ENCODE assay signal across 26 cellular contexts in genomic region chr17:79978545-79978852, GRCh38. TPM values are rescaled to one million over a fixed set of nuclear protein-coding genes. Genes with fewer than 3 reads are reported as not detected.
DNase-seq lines count a peak whose midpoint lies in the region; ATAC-seq and TF ChIP-seq lines count a peak whose summit lies in the region.
"Had no signal": no experiment of that assay in that cellular context is flagged by ENCODE, and none has a peak within 500 bp of the region (broad histone marks: within the 10 kb centered on the region; RNA-seq: fewer than 3 reads in every experiment).

No MANE protein-coding gene starts in this region.

- peak; percentile 58 for ATAC-seq in omental fat pad (ENCODE audit: low FRiP score)
- ATAC-seq: gastrocnemius medialis; HepG2; right lobe of liver; Right ventricle myocardium inferior; stimulated activated effector memory CD8-positive, alpha-beta T cell treated with anti-CD3 and anti-CD28 coated beads, Interleukin-12 subunit alpha, Interleukin-12 subunit beta, amount 100 ng/mL, for 72 hours had no signal

- DNase-seq in amniotic epithelial cell (ENCODE audit: low read depth): peak; percentile 49
- peak; percentile 38 for DNase-seq in fibroblast of mammary gland (ENCODE audit: low read depth)
- no peak for DNase-seq in omental fat pad (ENCODE audit: low spot score)
- no peak for DNase-seq in vagina (ENCODE audit: extremely low spot score in 2 of 2)
- no peak for DNase-seq in NCI-H187 treated with DMSO at 0.1 percent for 48 hours (lab: John Stamatoyannopoulos, UW)
- no peak for DNase-seq in SW 1271 (lab: John Stamatoyannopoulos, UW)
- DNase-seq in stimulated activated CD4-positive, alpha-beta T cell treated with anti-CD3 and anti-CD28 coated beads, Interleukin-1b, Interleukin-23, amount 100 ng/mL, for 48 hours: no peak
- DNase-seq: activated CD4-positive, alpha-beta memory T cell treated with anti-CD3 and anti-CD28 coated beads, Interleukin-2, amount 10 ng/mL, durations not matched to agents 7 days and 5 days; activated CD8-positive, alpha-beta memory T cell treated with anti-CD3 and anti-CD28 coated beads, Interleukin-2, amount 50 U/mL, for 4 hours; activated naive CD4-positive, alpha-beta T cell treated with anti-CD3 and anti-CD28 coated beads, Interleukin-2, amount 50 U/mL, for 16 hours; effector CD8-positive, alpha-beta T cell; erythroblast; gastrocnemius medialis; GDM1; NCI-H2081; NCI-H2227 treated with DMSO at 0.1 percent for 48 hours; NCI-H526 treated with DMSO at 0.1 percent for 48 hours; NK-92 treated with Interleukin-12 subunit alpha and Interleukin-12 subunit beta, amount 100 ng/mL, for 24 hours; PC-9 had no signal

- peak overlapping the region; percentile 82 for H3K27ac ChIP-seq in vagina
- H3K27ac ChIP-seq: gastrocnemius medialis, hepatocyte, PC-9, right lobe of liver had no signal

- no peak for TF ChIP-seq POLR2A in vagina (IDR thresholded peaks at IDR 0.05)

- no peaks in the 10 kb centered on the region for H3K9me3 ChIP-seq in vagina
- H3K9me3 ChIP-seq: breast epithelium, gastrocnemius medialis, right lobe of liver had no signal

- intact Hi-C loops in vagina (cut with DNase I): no loop called here

- no peaks in the 10 kb centered on the region for H3K36me3 ChIP-seq in vagina
- H3K36me3 ChIP-seq: breast epithelium, gastrocnemius medialis, right lobe of liver had no signal

- no peaks in the 10 kb centered on the region for H3K27me3 ChIP-seq in vagina
- H3K27me3 ChIP-seq: breast epithelium, gastrocnemius medialis, hepatocyte, right lobe of liver had no signal

- H3K4me3 ChIP-seq in fibroblast of mammary gland (ENCODE audit: control insufficient read depth, low read depth, low read length) (no peak overlapping the region), vagina (peak overlapping the region in 1 of 2 donors; percentile 18)
- H3K4me3 ChIP-seq: gastrocnemius medialis, hepatocyte, lung, PC-9, right lobe of liver had no signal

- peaks cover 19% of the 10 kb centered on the region for H3K4me1 ChIP-seq in vagina
- H3K4me1 ChIP-seq: breast epithelium, gastrocnemius medialis had no signal

- TF ChIP-seq CTCF in fibroblast of mammary gland (conservative IDR thresholded peaks at IDR 0.05; ENCODE audit: control insufficient read depth, insufficient read depth, low read depth, low read length): no peak
- no peak for TF ChIP-seq CTCF in omental fat pad (IDR thresholded peaks at IDR 0.05)
- no peak for TF ChIP-seq CTCF in vagina (IDR thresholded peaks at IDR 0.05)

RNA-seq across cellular contexts. Expression of gene TBC1D16, which starts 57.2 kb away (rescaled TPM):
- 10 to 100 TPM; 46.1 to 97.9 (median 65.3) TPM for total RNA-seq in omental fat pad
- total RNA-seq in vagina: 18.2 TPM

RNA-seq across cellular contexts. Expression of gene CCDC40, which starts 57.9 kb away (rescaled TPM):
- total RNA-seq in omental fat pad (1 to 10 TPM; 3.5 to 8.8 (median 5.3) TPM), vagina (9.3 TPM)
- total RNA-seq: activated CD4-positive, alpha-beta memory T cell treated with anti-CD3 and anti-CD28 coated beads, Interleukin-2, amount 10 ng/mL, durations not matched to agents 7 days and 5 days had no signal

Comparison
In these comparisons a context has a peak if more than half of its experiments do, and no peak if none do; other contexts are left out.
1. DNase-seq: peak in amniotic epithelial cell (single experiment) and fibroblast of mammary gland (single experiment); none in omental fat pad (single experiment), vagina (0 of 2), NCI-H187 treated with DMSO at 0.1 percent for 48 hours (single experiment), SW 1271 (0 of 2) and stimulated activated CD4-positive, alpha-beta T cell treated with anti-CD3 and anti-CD28 coated beads, Interleukin-1b, Interleukin-23, amount 100 ng/mL, for 48 hours (single experiment).